Comparison of ENCODE assay signal across 8 cellular contexts in the genomic region with DNA sequence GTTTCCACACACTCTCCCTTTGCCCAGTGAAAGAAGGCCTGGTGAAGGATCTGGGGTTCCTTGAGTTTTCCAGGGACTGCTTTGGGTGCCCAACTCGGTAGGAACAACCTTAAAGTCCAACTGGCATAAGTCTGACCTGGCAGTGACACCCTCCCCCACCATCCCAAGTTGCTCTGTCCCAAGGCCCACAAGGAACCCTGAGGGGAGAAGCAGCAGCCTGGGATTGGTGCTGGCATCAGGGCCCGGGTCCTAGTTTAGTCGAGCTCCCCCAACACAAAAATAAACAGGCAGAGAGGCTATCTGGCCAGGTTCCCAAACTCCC. TPM values are rescaled to one million over a fixed set of nuclear protein-coding genes. Genes with fewer than 3 reads are reported as not detected.
A peak's percentile ranks its signal among the peaks of the same experiment; 100 is the strongest.
DNase-seq lines count a peak whose midpoint lies in the region; ATAC-seq, FAIRE-seq and TF ChIP-seq lines count a peak whose summit lies in the region.

No MANE protein-coding gene starts in this region.

- H3K36me3 ChIP-seq in BE2C (peaks cover 18% of the 10 kb centered on the region), Karpas-422 (ENCODE audit: insufficient read depth, low read length) (peaks cover 9% of the 10 kb centered on the region)

- no peak for DNase-seq in BE2C
- no peak for DNase-seq in Karpas-422
- DNase-seq in coronary artery (ENCODE audit: low spot score): peak; percentile 70
- no peak for DNase-seq in natural killer cell
- no peak for DNase-seq in AG08395 (ENCODE audit: low spot score)
- DNase-seq in RCC 7860 (ENCODE audit: low spot score): no peak
- DNase-seq in NCI-H2029 treated with DMSO at 0.1 percent for 48 hours (lab: John Stamatoyannopoulos, UW): no peak
- no peak for DNase-seq in HUDEP-2 (lab: John Stamatoyannopoulos, UW; ENCODE audit: unreplicated experiment in 76 of 76)

- no peaks in the 10 kb centered on the region for H3K9me3 ChIP-seq in BE2C
- H3K9me3 ChIP-seq in Karpas-422 (ENCODE audit: low read length): no peaks in the 10 kb centered on the region

- peaks cover 76% of the 10 kb centered on the region for H3K79me2 ChIP-seq in Karpas-422 (ENCODE audit: low read length)

- intact Hi-C loops in natural killer cell (cut with micrococcal nuclease): no loop called here

- H3K27me3 Mint-ChIP-seq in natural killer cell (ENCODE audit: low read depth in 2 of 2): no peaks in the 10 kb centered on the region

- FAIRE-seq in RCC 7860 (lab: Jason Lieb, UNC): no peak

- H3K4me3 ChIP-seq in BE2C (ENCODE audit: low read depth, low read length): peak overlapping the region; percentile 95
- peak overlapping the region; percentile 95 for H3K4me3 ChIP-seq in Karpas-422 (ENCODE audit: low read length)
- peak overlapping the region; percentile 88 for H3K4me3 ChIP-seq in coronary artery

- H3K9me3 Mint-ChIP-seq in natural killer cell: no peaks in the 10 kb centered on the region

- H3K9me2 ChIP-seq in Karpas-422 (replicated peaks; ENCODE audit: insufficient read depth, low read length): no peaks in the 10 kb centered on the region

- H3K27ac ChIP-seq in Karpas-422 (ENCODE audit: low read length) (peak overlapping the region; percentile 84), coronary artery (peak overlapping the region; percentile 88 to 98)

- H2AFZ ChIP-seq in Karpas-422 (ENCODE audit: low read length): no peak overlapping the region

- no peaks in the 10 kb centered on the region for H3K36me3 Mint-ChIP-seq in natural killer cell

- H4K20me1 ChIP-seq in Karpas-422 (ENCODE audit: insufficient read depth, low read depth, low read length): peaks cover 54% of the 10 kb centered on the region

- peak overlapping the region; percentile 91 for H3K4me3 Mint-ChIP-seq in natural killer cell

- H3K27ac Mint-ChIP-seq in natural killer cell: peak overlapping the region; percentile 81 to 85

- H3K27me3 ChIP-seq in BE2C: no peaks in the 10 kb centered on the region
- no peaks in the 10 kb centered on the region for H3K27me3 ChIP-seq in Karpas-422 (ENCODE audit: low read length)

- peak overlapping the region; percentile 95 for H3K4me2 ChIP-seq in Karpas-422 (ENCODE audit: low read depth, low read length, poor library complexity, severe bottlenecking)

- TF ChIP-seq CTCF in BE2C (IDR thresholded peaks at IDR 0.05; ENCODE audit: low read depth, low read length) (no peak), coronary artery (IDR thresholded peaks at IDR 0.05) (no peak), natural killer cell (IDR thresholded peaks at IDR 0.05) (no peak)

- H3K4me1 ChIP-seq in BE2C (no peaks in the 10 kb centered on the region; the same call in 1 of the 2 replicates), Karpas-422 (ENCODE audit: low read length) (peaks cover 55% of the 10 kb centered on the region)

- no peak for ATAC-seq in natural killer cell

- peak overlapping the region; percentile 96 for H3K9ac ChIP-seq in Karpas-422 (ENCODE audit: low read length)

- H3K4me1 Mint-ChIP-seq in natural killer cell: peaks cover 64 to 67% of the 10 kb centered on the region in 2 donors

RNA-seq across cellular contexts. Expression of a gene that starts 1.6 kb away (rescaled TPM):
- polyA plus RNA-seq in BE2C (2012; ENCODE audit: insufficient read depth, insufficient read length, low read depth): 108 TPM
- 29.6 and 42.6 TPM in 2 replicates for total RNA-seq in Karpas-422 (2014; rRNA removed; shearing (Covaris generic); ENCODE audit: low replicate concordance)
- total RNA-seq in natural killer cell: 100 to 1,000 TPM; 164 to 186 (median 182) TPM

RNA-seq across cellular contexts. Expression of a gene that starts 10.8 kb away (rescaled TPM):
- 3.7 TPM for polyA plus RNA-seq in BE2C (2012; ENCODE audit: insufficient read depth, insufficient read length, low read depth)
- total RNA-seq in Karpas-422 (2014; rRNA removed; shearing (Covaris generic); ENCODE audit: low replicate concordance): 4.1 and 5.1 TPM in 2 replicates
- 10 to 100 TPM in 2 of 3 donors, 1 to 10 TPM in 1; 6.3 to 11.6 (median 11.1) TPM for total RNA-seq in natural killer cell

RNA-seq across cellular contexts. Expression of a gene that starts 35.6 kb away (rescaled TPM):
- polyA plus RNA-seq in BE2C (2012; ENCODE audit: insufficient read depth, insufficient read length, low read depth): 0.23 TPM
- 0.26 and 0.36 TPM in 2 replicates for total RNA-seq in Karpas-422 (2014; rRNA removed; shearing (Covaris generic); ENCODE audit: low replicate concordance)
- under 1 TPM; 0.39 to 0.80 (median 0.45) TPM for total RNA-seq in natural killer cell

RNA-seq across cellular contexts. Expression of a gene that starts 40.4 kb away (rescaled TPM):
- 83.7 TPM for polyA plus RNA-seq in BE2C (2012; ENCODE audit: insufficient read depth, insufficient read length, low read depth)
- 35.1 and 47.5 TPM in 2 replicates for total RNA-seq in Karpas-422 (2014; rRNA removed; shearing (Covaris generic); ENCODE audit: low replicate concordance)
- 100 to 1,000 TPM in 1 of 3 donors, 10 to 100 TPM in 2; 76.4 to 100 (median 81.1) TPM for total RNA-seq in natural killer cell

RNA-seq across cellular contexts. Expression of a gene that starts 51.6 kb away (rescaled TPM):
- polyA plus RNA-seq in BE2C (2012; ENCODE audit: insufficient read depth, insufficient read length, low read depth): 85.0 TPM
- total RNA-seq in Karpas-422 (2014; rRNA removed; shearing (Covaris generic); ENCODE audit: low replicate concordance): 17.5 and 46.8 TPM in 2 replicates
- 100 to 1,000 TPM; 262 to 294 (median 271) TPM for total RNA-seq in natural killer cell
